27 cellular contexts compared by ENCODE assay signal in the genomic region with DNA sequence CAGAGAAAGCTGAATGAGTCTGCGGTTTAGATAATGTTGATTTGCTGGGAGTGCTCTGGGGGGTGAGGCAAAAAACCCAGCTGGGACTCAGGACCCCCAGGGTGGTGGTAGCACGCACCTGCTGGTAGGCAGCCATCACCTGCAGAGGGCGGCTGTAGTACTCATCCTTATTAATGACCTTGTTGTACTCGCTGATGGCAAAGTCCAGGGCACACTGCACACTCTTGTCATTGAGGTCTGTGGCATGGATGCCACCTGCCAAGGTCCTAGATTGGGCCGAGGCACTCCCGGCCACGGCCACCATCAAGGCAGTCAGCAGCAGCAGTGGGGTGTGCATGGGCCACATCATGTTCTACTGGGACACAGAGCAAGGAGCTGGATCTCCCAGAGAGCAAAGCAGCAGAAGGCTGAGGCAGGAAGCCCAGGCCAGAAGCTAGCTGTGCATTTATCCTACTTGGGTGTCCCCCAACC. TPM values are rescaled to one million over a fixed set of nuclear protein-coding genes. Genes with fewer than 3 reads are reported as not detected.
"Had no signal": no experiment of that assay in that cellular context is flagged by ENCODE, and none has a peak within 500 bp of the region (broad histone marks: within the 10 kb centered on the region; RNA-seq: fewer than 3 reads in every experiment).

A gene with protein sequence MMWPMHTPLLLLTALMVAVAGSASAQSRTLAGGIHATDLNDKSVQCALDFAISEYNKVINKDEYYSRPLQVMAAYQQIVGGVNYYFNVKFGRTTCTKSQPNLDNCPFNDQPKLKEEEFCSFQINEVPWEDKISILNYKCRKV (minus strand): TSS at position 421 of the 471 bp plus-strand sequence. CDS start 72 bp downstream, at position 349.

- H3K4me2 ChIP-seq: neural progenitor cell had no signal

- H3K36me3 ChIP-seq: neural progenitor cell, ovary, right atrium auricular region had no signal

- DNase-seq: activated B cell treated with CpG ODN at 0.5 μM for 24 hours; activated CD4-positive, alpha-beta T cell treated with anti-CD3 and anti-CD28 coated beads for 4 hours; activated CD8-positive, alpha-beta memory T cell treated with anti-CD3 and anti-CD28 coated beads, Interleukin-2, amount 10 ng/mL, durations not matched to agents 7 days and 5 days; activated CD8-positive, alpha-beta T cell treated with anti-CD3 and anti-CD28 coated beads for 36 hours; activated effector memory CD4-positive, alpha-beta T cell treated with anti-CD3 and anti-CD28 coated beads, Interleukin-2, amount 50 U/mL, for 16 hours; activated naive CD4-positive, alpha-beta T cell treated with anti-CD3 and anti-CD28 coated beads, Interleukin-2, amount 10 ng/mL, durations not matched to agents 7 days and 5 days; activated T-cell treated with anti-CD3 and anti-CD28 coated beads for 4 hours; amygdala; effector CD4-positive, alpha-beta T cell; erythroblast; foreskin melanocyte; glutamatergic neuron; hippocampal formation; naive B cell; ovary; psoas muscle; stimulated activated CD4-positive, alpha-beta T cell treated with anti-CD3 and anti-CD28 coated beads, Interleukin-4, amount 100 ng/mL, for 24 hours; stimulated activated naive CD4-positive, alpha-beta T cell treated with Interleukin-2 at 50 U/mL for 16 hours; T1000 had no signal

- H3K4me3 ChIP-seq: neural progenitor cell, ovary, psoas muscle, right atrium auricular region had no signal

- H3K9me3 ChIP-seq: ovary, psoas muscle, right atrium auricular region had no signal

- H3K4me1 ChIP-seq: neural progenitor cell, psoas muscle, right atrium auricular region had no signal

- H3K4me3 Mint-ChIP-seq: activated B cell treated with CpG ODN at 0.5 μM for 24 hours; activated CD8-positive, alpha-beta memory T cell treated with anti-CD3 and anti-CD28 coated beads, Interleukin-2, amount 10 ng/mL, durations not matched to agents 7 days and 5 days; activated CD8-positive, alpha-beta T cell treated with anti-CD3 and anti-CD28 coated beads for 36 hours; activated naive CD4-positive, alpha-beta T cell treated with anti-CD3 and anti-CD28 coated beads, Interleukin-2, amount 10 ng/mL, durations not matched to agents 7 days and 5 days; dendritic cell treated with granulocyte-macrophage colony-stimulating factor and Interleukin-4, amounts not matched to agents 40 ng/mL and 50 ng/mL, for 4 days; neural progenitor cell; T-helper 1 cell treated with Interleukin-12 subunit alpha and Interleukin-12 subunit beta and Interleukin-4 antibody, amounts not matched to agents 30 μg/mL and 1 μg/mL, for 36 hours had no signal

- H3K4me1 Mint-ChIP-seq: activated CD8-positive, alpha-beta memory T cell treated with anti-CD3 and anti-CD28 coated beads, Interleukin-2, amount 10 ng/mL, durations not matched to agents 7 days and 5 days; activated naive CD4-positive, alpha-beta T cell treated with anti-CD3 and anti-CD28 coated beads, Interleukin-2, amount 10 ng/mL, durations not matched to agents 7 days and 5 days had no signal

- H3K27ac ChIP-seq: neural progenitor cell, ovary, psoas muscle, right atrium auricular region had no signal

- H3K9ac ChIP-seq: neural progenitor cell had no signal

- H2AFZ ChIP-seq: neural progenitor cell had no signal

- H3K27ac Mint-ChIP-seq: activated B cell treated with CpG ODN at 0.5 μM for 24 hours; activated CD8-positive, alpha-beta memory T cell treated with anti-CD3 and anti-CD28 coated beads, Interleukin-2, amount 10 ng/mL, durations not matched to agents 7 days and 5 days; activated CD8-positive, alpha-beta T cell treated with anti-CD3 and anti-CD28 coated beads for 36 hours; activated naive CD4-positive, alpha-beta T cell treated with anti-CD3 and anti-CD28 coated beads, Interleukin-2, amount 10 ng/mL, durations not matched to agents 7 days and 5 days; dendritic cell treated with granulocyte-macrophage colony-stimulating factor and Interleukin-4, amounts not matched to agents 40 ng/mL and 50 ng/mL, for 4 days; naive B cell; neural progenitor cell; T-helper 1 cell treated with Interleukin-12 subunit alpha and Interleukin-12 subunit beta and Interleukin-4 antibody, amounts not matched to agents 30 μg/mL and 1 μg/mL, for 36 hours had no signal

- H3K27me3 Mint-ChIP-seq: activated B cell treated with CpG ODN at 0.5 μM for 24 hours; activated CD8-positive, alpha-beta T cell treated with anti-CD3 and anti-CD28 coated beads for 36 hours; dendritic cell treated with granulocyte-macrophage colony-stimulating factor and Interleukin-4, amounts not matched to agents 40 ng/mL and 50 ng/mL, for 4 days; naive B cell had no signal

- H3K36me3 Mint-ChIP-seq: activated CD8-positive, alpha-beta memory T cell treated with anti-CD3 and anti-CD28 coated beads, Interleukin-2, amount 10 ng/mL, durations not matched to agents 7 days and 5 days; activated naive CD4-positive, alpha-beta T cell treated with anti-CD3 and anti-CD28 coated beads, Interleukin-2, amount 10 ng/mL, durations not matched to agents 7 days and 5 days; naive B cell; neural progenitor cell had no signal

- H3K27me3 ChIP-seq: neural progenitor cell, ovary, right atrium auricular region had no signal

- H3K9me3 Mint-ChIP-seq: activated B cell treated with CpG ODN at 0.5 μM for 24 hours; activated CD8-positive, alpha-beta T cell treated with anti-CD3 and anti-CD28 coated beads for 36 hours; activated naive CD4-positive, alpha-beta T cell treated with anti-CD3 and anti-CD28 coated beads, Interleukin-2, amount 10 ng/mL, durations not matched to agents 7 days and 5 days; dendritic cell treated with granulocyte-macrophage colony-stimulating factor and Interleukin-4, amounts not matched to agents 40 ng/mL and 50 ng/mL, for 4 days; naive B cell; neural progenitor cell; T-helper 1 cell treated with Interleukin-12 subunit alpha and Interleukin-12 subunit beta and Interleukin-4 antibody, amounts not matched to agents 30 μg/mL and 1 μg/mL, for 36 hours had no signal

- ATAC-seq: activated CD8-positive, alpha-beta memory T cell treated with anti-CD3 and anti-CD28 coated beads, Interleukin-2, amount 10 ng/mL, durations not matched to agents 7 days and 5 days; activated CD8-positive, alpha-beta T cell treated with anti-CD3 and anti-CD28 coated beads for 36 hours; psoas muscle had no signal

RNA-seq across cellular contexts. Expression of the gene that starts here (rescaled TPM):
- total RNA-seq: activated B cell treated with CpG ODN at 0.5 μM for 24 hours; activated CD8-positive, alpha-beta memory T cell treated with anti-CD3 and anti-CD28 coated beads, Interleukin-2, amount 10 ng/mL, durations not matched to agents 7 days and 5 days; activated CD8-positive, alpha-beta T cell treated with anti-CD3 and anti-CD28 coated beads for 36 hours; cardiac septum; liver; mucosa of gallbladder; ovary; psoas muscle; right atrium auricular region; urinary bladder had no signal
- polyA plus RNA-seq: liver, ovary, psoas muscle, urinary bladder had no signal
